16 cellular contexts compared by ENCODE assay signal in the genomic region with DNA sequence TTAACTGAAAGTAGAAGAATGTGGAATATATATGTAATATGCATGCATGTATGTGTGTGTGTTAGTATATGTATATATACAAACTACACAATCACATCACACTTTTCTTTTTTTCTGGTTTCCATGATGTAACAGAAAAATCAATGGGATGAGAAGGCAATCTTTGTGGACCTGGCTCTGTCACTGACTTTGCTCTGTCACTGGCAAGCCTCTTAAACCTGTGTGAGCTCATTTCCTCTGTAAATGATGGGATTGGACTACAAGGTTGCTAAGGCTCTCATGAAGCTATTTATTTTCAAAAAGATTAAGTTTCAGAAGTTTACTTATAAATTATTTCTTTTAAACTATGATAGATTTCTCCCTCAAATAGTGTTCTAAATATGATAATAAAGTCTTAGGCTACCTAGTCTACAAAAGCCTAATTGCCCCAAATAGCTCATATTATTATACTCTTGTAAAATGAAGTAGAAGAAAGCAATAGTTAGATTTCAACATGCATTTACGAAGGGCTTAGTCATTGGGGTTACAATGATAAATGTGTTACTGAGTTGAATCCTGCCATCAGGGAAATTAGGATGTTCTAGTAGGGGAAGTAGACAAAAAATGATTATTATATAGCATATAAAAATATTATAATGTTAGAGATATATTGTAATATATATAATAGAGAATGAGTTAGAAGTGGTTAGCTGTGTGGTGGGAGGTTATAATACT.
"Had no signal": no experiment of that assay in that cellular context is flagged by ENCODE, and none has a peak within 500 bp of the region (broad histone marks: within the 10 kb centered on the region; RNA-seq: fewer than 3 reads in every experiment).

No MANE protein-coding gene starts in this region.

- ATAC-seq: left ventricle myocardium superior; naive thymus-derived CD8-positive, alpha-beta T cell; pancreas; sciatic nerve; stimulated activated naive CD8-positive, alpha-beta T cell treated with anti-CD3 and anti-CD28 coated beads, Interleukin-15, amount 100 ng/mL, for 72 hours had no signal

- DNase-seq: activated CD4-positive, alpha-beta T cell treated with anti-CD3 and anti-CD28 coated beads, Interleukin-2, amount 10 ng/mL, durations not matched to agents 7 days and 5 days; activated CD8-positive, alpha-beta memory T cell treated with anti-CD3 and anti-CD28 coated beads for 24 hours; activated naive CD4-positive, alpha-beta T cell; activated naive CD8-positive, alpha-beta T cell treated with anti-CD3 and anti-CD28 coated beads, Interleukin-2, amount 10 ng/mL, durations not matched to agents 7 days and 5 days; anterior cingulate cortex; brain microvascular endothelial cell; endodermal cell; hypothalamus; left ventricle myocardium superior; mesenchymal stem cell; naive thymus-derived CD8-positive, alpha-beta T cell; pancreas; stimulated activated CD4-positive, alpha-beta T cell treated with anti-CD3 and anti-CD28 coated beads, Interleukin-1b, Interleukin-23, amount 100 ng/mL, for 48 hours; stimulated activated naive CD8-positive, alpha-beta T cell treated with anti-CD3 and anti-CD28 coated beads, Interleukin-15, amount 100 ng/mL, for 72 hours; upper lobe of left lung had no signal
